Comparison of ENCODE assay signal across 23 cellular contexts in genomic region chr22:24128024-24128423, GRCh38. TPM values are rescaled to one million over a fixed set of nuclear protein-coding genes. Genes with fewer than 3 reads are reported as not detected.
A peak's percentile ranks its signal among the peaks of the same experiment; 100 is the strongest.
DNase-seq lines count a peak whose midpoint lies in the region; ATAC-seq and TF ChIP-seq lines count a peak whose summit lies in the region.
"Had no signal": no experiment of that assay in that cellular context is flagged by ENCODE, and none has a peak within 500 bp of the region (broad histone marks: within the 10 kb centered on the region; RNA-seq: fewer than 3 reads in every experiment).

No MANE protein-coding gene starts in this region.

- H3K4me3 ChIP-seq in Karpas-422 (ENCODE audit: low read length) (no peak overlapping the region), mammary epithelial cell (replicated peaks in 1 of 3; ENCODE audit: insufficient read depth in 1 of 3, low read depth in 2 of 3, low read length in 3 of 3) (no peak overlapping the region)
- H3K4me3 ChIP-seq in naive thymus-derived CD4-positive, alpha-beta T cell (ENCODE audit: low read length) = no peak overlapping the region
- H3K4me3 ChIP-seq: GM12878, MG63 had no signal

- H3K9me3 ChIP-seq in Karpas-422 (ENCODE audit: low read length) (no peaks in the 10 kb centered on the region), mammary epithelial cell (replicated peaks; ENCODE audit: insufficient read depth, low read length) (no peaks in the 10 kb centered on the region)
- no peaks in the 10 kb centered on the region for H3K9me3 ChIP-seq in naive thymus-derived CD4-positive, alpha-beta T cell (ENCODE audit: control insufficient read depth in 2 of 3, low read length in 3 of 3)
- H3K9me3 ChIP-seq: MG63 had no signal

- peaks cover 10% of the 10 kb centered on the region for H3K4me1 Mint-ChIP-seq in activated naive CD4-positive, alpha-beta T cell treated with anti-CD3 and anti-CD28 coated beads, Interleukin-2, amount 50 U/mL, for 24 hours
- H3K4me1 Mint-ChIP-seq in activated naive CD4-positive, alpha-beta T cell treated with anti-CD3 and anti-CD28 coated beads, Interleukin-2, amount 10 ng/mL, durations not matched to agents 7 days and 5 days = peaks cover under 1% of the 10 kb centered on the region
- peaks cover 1 to 18% (median 5%) of the 10 kb centered on the region in 7 donors for H3K4me1 Mint-ChIP-seq in naive thymus-derived CD4-positive, alpha-beta T cell

- H3K36me3 Mint-ChIP-seq in activated naive CD4-positive, alpha-beta T cell treated with anti-CD3 and anti-CD28 coated beads, Interleukin-2, amount 50 U/mL, for 24 hours = no peaks in the 10 kb centered on the region
- H3K36me3 Mint-ChIP-seq in activated naive CD4-positive, alpha-beta T cell treated with anti-CD3 and anti-CD28 coated beads, Interleukin-2, amount 10 ng/mL, durations not matched to agents 7 days and 5 days = peaks cover 26% of the 10 kb centered on the region
- peaks cover 4 to 11% (median 5%) of the 10 kb centered on the region in 5 donors for H3K36me3 Mint-ChIP-seq in naive thymus-derived CD4-positive, alpha-beta T cell

- no peak for DNase-seq in activated naive CD4-positive, alpha-beta T cell treated with anti-CD3 and anti-CD28 coated beads, Interleukin-2, amount 10 ng/mL, durations not matched to agents 7 days and 5 days
- DNase-seq in Karpas-422 (peak; percentile 62), mammary epithelial cell (no peak), occipital lobe (lab: John Stamatoyannopoulos, UW) (no peak), HuH-7.5 (ENCODE audit: low spot score) (no peak)
- no peak for DNase-seq in naive thymus-derived CD4-positive, alpha-beta T cell
- DNase-seq in activated CD8-positive, alpha-beta memory T cell treated with anti-CD3 and anti-CD28 coated beads, Interleukin-2, amount 50 U/mL, for 4 hours = no peak
- DNase-seq: ACHN, GOT3, HCEC 1CT, MG63, NCI-H1436, NCI-H187 treated with DMSO at 0.1 percent for 48 hours, NCI-H2107, NCI-H446 treated with DMSO at 0.1 percent for 48 hours, NCI-H526 treated with DMSO at 0.1 percent for 48 hours, PC-3, Right ventricle myocardium superior, SW 1271 had no signal

- WGBS in mammary epithelial cell (ENCODE audit: low coverage, missing lambda C conversion rate) = no CpG with 5 or more reads among the region's 3 CpGs

- dilution Hi-C loops in mammary epithelial cell (cut with HindIII; ENCODE audit: low sequenced_read_pairs) = loop anchor here (5.0 kb wide), 4 partner anchors 36 to 81 kb away; no protein-coding TSS in a partner anchor

- no peaks in the 10 kb centered on the region for H4K20me1 ChIP-seq in Karpas-422 (ENCODE audit: insufficient read depth, low read depth, low read length)
- no peaks in the 10 kb centered on the region for H4K20me1 ChIP-seq in mammary epithelial cell (ENCODE audit: insufficient read depth, low read length)

- POLR2A ChIA-PET in naive thymus-derived CD4-positive, alpha-beta T cell (lab: Charles Lee) = no interaction called here

- no peak overlapping the region for H3K4me3 Mint-ChIP-seq in activated naive CD4-positive, alpha-beta T cell treated with anti-CD3 and anti-CD28 coated beads, Interleukin-2, amount 50 U/mL, for 24 hours
- no peak overlapping the region for H3K4me3 Mint-ChIP-seq in activated naive CD4-positive, alpha-beta T cell treated with anti-CD3 and anti-CD28 coated beads, Interleukin-2, amount 10 ng/mL, durations not matched to agents 7 days and 5 days
- H3K4me3 Mint-ChIP-seq in naive thymus-derived CD4-positive, alpha-beta T cell = no peak overlapping the region

- peak overlapping the region; percentile 14 for H3K27ac Mint-ChIP-seq in activated naive CD4-positive, alpha-beta T cell treated with anti-CD3 and anti-CD28 coated beads, Interleukin-2, amount 50 U/mL, for 24 hours
- H3K27ac Mint-ChIP-seq in activated naive CD4-positive, alpha-beta T cell treated with anti-CD3 and anti-CD28 coated beads, Interleukin-2, amount 10 ng/mL, durations not matched to agents 7 days and 5 days = no peak overlapping the region
- peak overlapping the region in 8 of 9 donors; percentile 3 to 74 (median 46) for H3K27ac Mint-ChIP-seq in naive thymus-derived CD4-positive, alpha-beta T cell

- H3K36me3 ChIP-seq in Karpas-422 (ENCODE audit: insufficient read depth, low read length) (no peaks in the 10 kb centered on the region), mammary epithelial cell (ENCODE audit: insufficient read depth, low read length) (peaks cover 3% of the 10 kb centered on the region)
- H3K36me3 ChIP-seq in naive thymus-derived CD4-positive, alpha-beta T cell (ENCODE audit: control insufficient read depth in 2 of 3, insufficient read depth in 3 of 3, low read length in 3 of 3) = peaks cover 0 to 68% (median 0%) of the 10 kb centered on the region in 3 experiments

- no peaks in the 10 kb centered on the region for H3K27me3 Mint-ChIP-seq in activated naive CD4-positive, alpha-beta T cell treated with anti-CD3 and anti-CD28 coated beads, Interleukin-2, amount 50 U/mL, for 24 hours
- no peaks in the 10 kb centered on the region for H3K27me3 Mint-ChIP-seq in activated naive CD4-positive, alpha-beta T cell treated with anti-CD3 and anti-CD28 coated beads, Interleukin-2, amount 10 ng/mL, durations not matched to agents 7 days and 5 days
- H3K27me3 Mint-ChIP-seq in naive thymus-derived CD4-positive, alpha-beta T cell = no peaks in the 10 kb centered on the region

- TF ChIP-seq CTCF in mammary epithelial cell (conservative IDR thresholded peaks at IDR 0.05 in 1 of 2, IDR thresholded peaks at IDR 0.05 in 1 of 2; ENCODE audit: extremely low read depth in 1 of 2, insufficient read depth in 1 of 2, low read depth in 1 of 2, low read length in 2 of 2) = no peak

- BruUV-seq in mammary epithelial cell (replicated peaks; lab: Mats Ljungman, UMichigan) = no TSS peak

- H3K4me1 ChIP-seq in Karpas-422 (ENCODE audit: low read length) = peaks cover 22% of the 10 kb centered on the region
- no peaks in the 10 kb centered on the region for H3K4me1 ChIP-seq in naive thymus-derived CD4-positive, alpha-beta T cell (ENCODE audit: control insufficient read depth in 2 of 2, insufficient read depth in 2 of 2, low read length in 2 of 2)
- H3K4me1 ChIP-seq in mammary epithelial cell (ENCODE audit: insufficient read depth, low read length) = no peaks in the 10 kb centered on the region

- no peak overlapping the region for H2AFZ ChIP-seq in Karpas-422 (ENCODE audit: low read length)
- H2AFZ ChIP-seq in mammary epithelial cell (ENCODE audit: low read depth, low read length) = no peak overlapping the region

- H3K4me2 ChIP-seq in Karpas-422 (ENCODE audit: low read depth, low read length, poor library complexity, severe bottlenecking) (peak overlapping the region; percentile 19), mammary epithelial cell (ENCODE audit: insufficient read depth, low read depth, low read length) (no peak overlapping the region)

- H3K9me3 Mint-ChIP-seq in activated naive CD4-positive, alpha-beta T cell treated with anti-CD3 and anti-CD28 coated beads, Interleukin-2, amount 50 U/mL, for 24 hours = no peaks in the 10 kb centered on the region
- H3K9me3 Mint-ChIP-seq in activated naive CD4-positive, alpha-beta T cell treated with anti-CD3 and anti-CD28 coated beads, Interleukin-2, amount 10 ng/mL, durations not matched to agents 7 days and 5 days = no peaks in the 10 kb centered on the region
- peaks cover 0 to 1% (median 0%) of the 10 kb centered on the region in 11 donors for H3K9me3 Mint-ChIP-seq in naive thymus-derived CD4-positive, alpha-beta T cell

- H3K79me2 ChIP-seq in Karpas-422 (ENCODE audit: low read length) = no peaks in the 10 kb centered on the region
- H3K79me2 ChIP-seq in mammary epithelial cell (ENCODE audit: insufficient read depth, low read length) = no peaks in the 10 kb centered on the region

- no peak overlapping the region for H3K9ac ChIP-seq in Karpas-422 (ENCODE audit: low read length)
- no peak overlapping the region for H3K9ac ChIP-seq in mammary epithelial cell (ENCODE audit: insufficient read depth, low read length)

- H3K9me2 ChIP-seq in Karpas-422 (replicated peaks; ENCODE audit: insufficient read depth, low read length) = no peaks in the 10 kb centered on the region

- H3K27me3 ChIP-seq in Karpas-422 (ENCODE audit: low read length) = no peaks in the 10 kb centered on the region
- no peaks in the 10 kb centered on the region for H3K27me3 ChIP-seq in naive thymus-derived CD4-positive, alpha-beta T cell (ENCODE audit: control insufficient read depth in 2 of 2, insufficient read depth in 2 of 2, low read length in 2 of 2)
- no peaks in the 10 kb centered on the region for H3K27me3 ChIP-seq in mammary epithelial cell (ENCODE audit: insufficient read depth, low read length)
- H3K27me3 ChIP-seq: MG63 had no signal

- intact Hi-C loops in naive thymus-derived CD4-positive, alpha-beta T cell (cut with micrococcal nuclease) = no loop called here
- intact Hi-C loops in mammary epithelial cell (cut with micrococcal nuclease) = no loop called here

- in situ Hi-C loops in mammary epithelial cell (cut with MboI; ENCODE audit: low sequenced_read_pairs in 2 of 2) = no loop called here

- H3K27ac ChIP-seq in Karpas-422 (ENCODE audit: low read length) = 0 out of 2 replicates have a peak overlapping the region, but pooled peaks have one; percentile 6
- H3K27ac ChIP-seq in naive thymus-derived CD4-positive, alpha-beta T cell (ENCODE audit: low read depth, low read length) = no peak overlapping the region
- no peak overlapping the region for H3K27ac ChIP-seq in mammary epithelial cell (ENCODE audit: insufficient read depth, low read depth, low read length)
- H3K27ac ChIP-seq: 22Rv1, C4-2B had no signal

- CTCF ChIA-PET in activated naive CD4-positive, alpha-beta T cell treated with anti-CD3 and anti-CD28 coated beads, Interleukin-2, amount 10 ng/mL, durations not matched to agents 7 days and 5 days (lab: Charles Lee) = no interaction called here
- CTCF ChIA-PET in naive thymus-derived CD4-positive, alpha-beta T cell (lab: Charles Lee) = interaction anchor here (1.7 kb wide), 1 partner anchor 47 kb away, joined by 6 read pairs; no protein-coding TSS in a partner anchor
- CTCF ChIA-PET in mammary epithelial cell (lab: Charles Lee; ENCODE audit: low non-redundant PET) = no interaction called here

- no peak for ATAC-seq in naive thymus-derived CD4-positive, alpha-beta T cell
- ATAC-seq: GM12878, PC-3 had no signal

RNA-seq across cellular contexts. Expression of gene SUSD2, which starts 53.3 kb away (rescaled TPM):
- total RNA-seq in Karpas-422 (2014; rRNA removed; shearing (Covaris generic); ENCODE audit: low replicate concordance) = 0.14 and 0.26 TPM in 2 replicates
- total RNA-seq in naive thymus-derived CD4-positive, alpha-beta T cell = 1 to 10 TPM; 1.0 to 2.3 (median 1.7) TPM
- polyA plus RNA-seq in naive thymus-derived CD4-positive, alpha-beta T cell = under 1 TPM in 1 of 2 donors, not detected in 1; 0.40 TPM
- total RNA-seq in mammary epithelial cell = 1 to 10 TPM; 1.0 to 2.8 TPM
- polyA plus RNA-seq in mammary epithelial cell = 0.22 TPM
- 0.10 TPM for polyA minus RNA-seq in mammary epithelial cell
- not detected for total RNA-seq in occipital lobe
